In genomic region chr4:109548655-109549054, GRCh38 we compare ENCODE assay signal across 8 cellular contexts. TPM values are rescaled to one million over a fixed set of nuclear protein-coding genes. Genes with fewer than 3 reads are reported as not detected.
DNase-seq lines count a peak whose midpoint lies in the region; ATAC-seq and TF ChIP-seq lines count a peak whose summit lies in the region.

No MANE protein-coding gene starts in this region.

- no peaks in the 10 kb centered on the region for H3K4me1 ChIP-seq in right atrium auricular region
- H3K4me1 ChIP-seq in left ventricle myocardium inferior, result peaks cover 4% of the 10 kb centered on the region
- peaks cover 0 to 7% (median 2%) of the 10 kb centered on the region in 4 donors for H3K4me1 ChIP-seq in upper lobe of left lung

- 19 to 25% methylated on average over 2 of the region's 2 CpGs for WGBS in upper lobe of left lung, 2 donors

- H3K36me3 ChIP-seq in right atrium auricular region (peaks cover 7% of the 10 kb centered on the region), left ventricle myocardium inferior (peaks cover 10% of the 10 kb centered on the region), upper lobe of left lung (peaks cover 0 to 4% (median 2%) of the 10 kb centered on the region in 4 donors)

- intact Hi-C loops in Right ventricle myocardium superior (cut with DNase I) (no loop called here), left ventricle myocardium inferior (cut with micrococcal nuclease) (no loop called here)

- TF ChIP-seq POLR2A in upper lobe of left lung (IDR thresholded peaks at IDR 0.05), result no peak

- H3K4me3 ChIP-seq in right atrium auricular region (no peak overlapping the region), left ventricle myocardium inferior (no peak overlapping the region), upper lobe of left lung (no peak overlapping the region)

- no peaks in the 10 kb centered on the region for H3K27me3 ChIP-seq in right atrium auricular region
- no peaks in the 10 kb centered on the region for H3K27me3 ChIP-seq in left ventricle myocardium inferior (ENCODE audit: low read depth)
- H3K27me3 ChIP-seq in upper lobe of left lung, result no peaks in the 10 kb centered on the region

- in situ Hi-C loops in G401 (cut with HindIII; ENCODE audit: low sequenced_read_pairs), result no loop called here

- no peak for TF ChIP-seq EP300 in upper lobe of left lung (IDR thresholded peaks at IDR 0.05)

- TF ChIP-seq CTCF in right atrium auricular region (IDR thresholded peaks at IDR 0.05), result no peak
- TF ChIP-seq CTCF in left ventricle myocardium inferior (IDR thresholded peaks at IDR 0.05; ENCODE audit: borderline replicate concordance), result no peak
- TF ChIP-seq CTCF in upper lobe of left lung (IDR thresholded peaks at IDR 0.05), result no peak

- DNase-seq in Right ventricle myocardium superior (no peak), right atrium auricular region (ENCODE audit: low spot score) (no peak), left ventricle myocardium inferior (no peak), upper lobe of left lung (peak in 1 of 2 donors; percentile 46), G401 (ENCODE audit: low spot score) (no peak), NCI-H748 treated with DMSO at 0.1 percent for 48 hours (lab: John Stamatoyannopoulos, UW) (no peak)
- peak; percentile 45 for DNase-seq in activated CD4-positive, alpha-beta T cell treated with anti-CD3 and anti-CD28 coated beads for 48 hours
- DNase-seq in activated effector memory CD4-positive, alpha-beta T cell treated with anti-CD3 and anti-CD28 coated beads, Interleukin-2, amount 50 U/mL, for 16 hours, result no peak

- H3K27ac ChIP-seq in right atrium auricular region, result peak overlapping the region in 1 of 2 donors; percentile 16
- peak overlapping the region; percentile 44 for H3K27ac ChIP-seq in left ventricle myocardium inferior (replicated peaks)
- no peak overlapping the region for H3K27ac ChIP-seq in upper lobe of left lung

- ATAC-seq in Right ventricle myocardium superior (ENCODE audit: poor library complexity), result peak; percentile 43
- peak; percentile 62 to 76 for ATAC-seq in upper lobe of left lung (ENCODE audit: low FRiP score in 2 of 2)

- H3K9me3 ChIP-seq in right atrium auricular region (no peaks in the 10 kb centered on the region), left ventricle myocardium inferior (replicated peaks) (peaks cover 10% of the 10 kb centered on the region), upper lobe of left lung (no peaks in the 10 kb centered on the region)

RNA-seq across cellular contexts. Expression of gene MCUB, which starts 11.4 kb away (rescaled TPM):
- 3.4 TPM for total RNA-seq in Right ventricle myocardium superior
- 10 to 100 TPM; 25.0 to 28.1 TPM for total RNA-seq in right atrium auricular region
- total RNA-seq in left ventricle myocardium inferior, result 3.3 TPM
- 10 to 100 TPM in 5 of 6 donors, 1 to 10 TPM in 1; 8.8 to 37.9 (median 19.4) TPM for total RNA-seq in upper lobe of left lung
- total RNA-seq in G401 (2014; rRNA removed; shearing (Covaris generic)), result 21.0 and 50.2 TPM in 2 replicates
